Comparison of ENCODE assay signal across 11 cellular contexts in genomic region chrX:134161162-134161561, GRCh38.
DNase-seq lines count a peak whose midpoint lies in the region; ATAC-seq and TF ChIP-seq lines count a peak whose summit lies in the region.
"Had no signal": no experiment of that assay in that cellular context is flagged by ENCODE, and none has a peak within 500 bp of the region (broad histone marks: within the 10 kb centered on the region; RNA-seq: fewer than 3 reads in every experiment).

No MANE protein-coding gene starts in this region.

- H3K27me3 Mint-ChIP-seq in CD4-positive, alpha-beta memory T cell = no peaks in the 10 kb centered on the region
- H3K27me3 Mint-ChIP-seq: central memory CD8-positive, alpha-beta T cell had no signal

- 46 to 55% methylated on average over 2 of the region's 2 CpGs for WGBS in upper lobe of left lung, 2 donors

- no peak overlapping the region for H3K27ac ChIP-seq in CD4-positive, alpha-beta memory T cell (ENCODE audit: low read depth, low read length)
- no peak overlapping the region for H3K27ac ChIP-seq in upper lobe of left lung

- intact Hi-C loops in CD4-positive, alpha-beta memory T cell (cut with micrococcal nuclease) = no loop called here

- H3K27me3 ChIP-seq in CD4-positive, alpha-beta memory T cell (ENCODE audit: insufficient read depth, low read length) = no peaks in the 10 kb centered on the region
- H3K27me3 ChIP-seq in upper lobe of left lung = no peaks in the 10 kb centered on the region

- no peaks in the 10 kb centered on the region for H3K9me3 ChIP-seq in CD4-positive, alpha-beta memory T cell (ENCODE audit: control insufficient read depth in 1 of 2, low read length in 2 of 2)
- no peaks in the 10 kb centered on the region for H3K9me3 ChIP-seq in upper lobe of left lung

- no peaks in the 10 kb centered on the region for H3K36me3 Mint-ChIP-seq in CD4-positive, alpha-beta memory T cell

- TF ChIP-seq CTCF in GM10248 (IDR thresholded peaks at IDR 0.05; ENCODE audit: control extremely low read depth, extremely low read depth, low read depth, missing control alignments) (no peak), upper lobe of left lung (IDR thresholded peaks at IDR 0.05) (no peak)

- ATAC-seq in GM19324 (IDR thresholded peaks at IDR 0.05; ENCODE audit: low FRiP score, unreplicated experiment) (peak; percentile 85), HG02759 (IDR thresholded peaks at IDR 0.05; ENCODE audit: unreplicated experiment) (peak; percentile 76), HG03521 (IDR thresholded peaks at IDR 0.05; ENCODE audit: unreplicated experiment) (peak; percentile 78), GM18519 (IDR thresholded peaks at IDR 0.05; ENCODE audit: low FRiP score, unreplicated experiment) (no peak), upper lobe of left lung (ENCODE audit: low FRiP score in 2 of 2) (no peak)
- ATAC-seq: activated T-cell treated with anti-CD3 and anti-CD28 coated beads, Interleukin-2, amount 50 U/mL, for 4 hours had no signal

- no peaks in the 10 kb centered on the region for H3K9me3 Mint-ChIP-seq in CD4-positive, alpha-beta memory T cell
- H3K9me3 Mint-ChIP-seq: activated T-cell treated with anti-CD3 and anti-CD28 coated beads, Interleukin-2, amount 50 U/mL, for 4 hours; central memory CD8-positive, alpha-beta T cell had no signal

- H3K4me3 Mint-ChIP-seq in CD4-positive, alpha-beta memory T cell = no peak overlapping the region
- H3K4me3 Mint-ChIP-seq: activated T-cell treated with anti-CD3 and anti-CD28 coated beads, Interleukin-2, amount 50 U/mL, for 4 hours; central memory CD8-positive, alpha-beta T cell had no signal

- CTCF ChIA-PET in GM10248 (lab: Yijun Ruan, JAX) = interaction anchor here (1.1 kb wide), 1 partner anchor 18 kb away, joined by 3 read pairs; no protein-coding TSS in a partner anchor
- CTCF ChIA-PET in CD4-positive, alpha-beta memory T cell (lab: Charles Lee; ENCODE audit: partially characterized antibody) = interaction anchor here (0.6 kb wide), 1 partner anchor 11 kb away, joined by 3 read pairs; no protein-coding TSS in a partner anchor

- H3K4me1 Mint-ChIP-seq in CD4-positive, alpha-beta memory T cell = no peaks in the 10 kb centered on the region
- H3K4me1 Mint-ChIP-seq: central memory CD8-positive, alpha-beta T cell had no signal

- no peak for TF ChIP-seq EP300 in upper lobe of left lung (IDR thresholded peaks at IDR 0.05)

- H3K4me3 ChIP-seq in CD4-positive, alpha-beta memory T cell (ENCODE audit: low read length in 2 of 2) = no peak overlapping the region
- no peak overlapping the region for H3K4me3 ChIP-seq in upper lobe of left lung

- peak; percentile 28 for DNase-seq in GM10248 (ENCODE audit: extremely low spot score)
- no peak for DNase-seq in NCI-H1048 (lab: John Stamatoyannopoulos, UW)
- no peak for DNase-seq in CD4-positive, alpha-beta memory T cell
- DNase-seq in upper lobe of left lung = no peak
- DNase-seq: activated T-cell treated with anti-CD3 and anti-CD28 coated beads, Interleukin-2, amount 50 U/mL, for 4 hours; T-helper 9 cell had no signal

- no peak for TF ChIP-seq POLR2A in upper lobe of left lung (IDR thresholded peaks at IDR 0.05)

- H3K4me1 ChIP-seq in CD4-positive, alpha-beta memory T cell (ENCODE audit: insufficient read depth, low read length) = no peaks in the 10 kb centered on the region
- no peaks in the 10 kb centered on the region for H3K4me1 ChIP-seq in upper lobe of left lung

- H3K36me3 ChIP-seq in CD4-positive, alpha-beta memory T cell (ENCODE audit: insufficient read depth, low read length) = no peaks in the 10 kb centered on the region
- no peaks in the 10 kb centered on the region for H3K36me3 ChIP-seq in upper lobe of left lung

- H3K27ac Mint-ChIP-seq in CD4-positive, alpha-beta memory T cell = no peak overlapping the region

- POLR2A ChIA-PET in GM10248 (lab: Yijun Ruan, JAX) = no interaction called here
- POLR2A ChIA-PET in CD4-positive, alpha-beta memory T cell (lab: Charles Lee; ENCODE audit: partially characterized antibody) = no interaction called here

Comparison
In these comparisons a context has a peak if more than half of its experiments do, and no peak if none do; other contexts are left out.
1. ATAC-seq: peak in GM19324 (single experiment), HG02759 (single experiment) and HG03521 (single experiment); none in GM18519 (single experiment) and upper lobe of left lung (0 of 2).